In the genomic region with DNA sequence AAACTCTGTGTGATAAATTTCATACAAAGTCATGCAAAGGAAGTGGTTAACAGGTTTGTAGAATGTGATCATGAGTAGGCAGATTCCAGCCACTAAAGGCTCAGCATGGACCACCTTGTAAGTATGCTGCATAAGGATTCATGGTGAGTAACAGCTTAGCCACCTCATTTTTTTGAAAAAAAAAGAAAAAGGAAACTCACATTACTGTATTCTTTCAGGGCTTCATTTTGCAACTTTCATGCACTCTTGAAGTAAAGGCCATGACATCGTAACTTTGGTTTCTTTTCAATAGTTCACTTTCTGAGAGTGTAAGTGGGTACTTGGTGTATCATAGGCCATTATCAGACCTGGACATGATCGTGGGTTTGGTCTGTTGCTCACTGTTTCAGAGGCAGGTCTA, we compare ENCODE assay signal across 13 cellular contexts.
DNase-seq lines count a peak whose midpoint lies in the region; ATAC-seq, FAIRE-seq and TF ChIP-seq lines count a peak whose summit lies in the region.
"Had no signal": no experiment of that assay in that cellular context is flagged by ENCODE, and none has a peak within 500 bp of the region (broad histone marks: within the 10 kb centered on the region; RNA-seq: fewer than 3 reads in every experiment).

No MANE protein-coding gene starts in this region.

- H3K4me1 Mint-ChIP-seq in activated CD4-positive, alpha-beta T cell treated with anti-CD3 and anti-CD28 coated beads for 36 hours, result peaks cover 12% of the 10 kb centered on the region
- H3K4me1 Mint-ChIP-seq: activated naive CD4-positive, alpha-beta T cell treated with anti-CD3 and anti-CD28 coated beads, Interleukin-2, amount 10 ng/mL, durations not matched to agents 7 days and 5 days had no signal

- H3K4me3 ChIP-seq in cardiac fibroblast (replicated peaks in 1 of 2; ENCODE audit: low read depth in 2 of 2, low read length in 2 of 2), result no peak overlapping the region

- POLR2A ChIA-PET in activated CD4-positive, alpha-beta T cell treated with anti-CD3 and anti-CD28 coated beads for 36 hours (lab: Charles Lee), result no interaction called here

- intact Hi-C loops in activated CD4-positive, alpha-beta T cell treated with anti-CD3 and anti-CD28 coated beads for 36 hours (cut with DNase I, micrococcal nuclease), result no loop called here

- TF ChIP-seq CTCF in cardiac fibroblast (IDR thresholded peaks at IDR 0.05; ENCODE audit: low read depth, low read length), result no peak

- ATAC-seq in activated CD4-positive, alpha-beta T cell treated with anti-CD3 and anti-CD28 coated beads for 36 hours, result peak; percentile 77
- ATAC-seq in GM19395 (IDR thresholded peaks at IDR 0.05; ENCODE audit: unreplicated experiment), result no peak

- H3K9me3 Mint-ChIP-seq in activated CD4-positive, alpha-beta T cell treated with anti-CD3 and anti-CD28 coated beads for 36 hours (ENCODE audit: low read depth), result no peaks in the 10 kb centered on the region
- H3K9me3 Mint-ChIP-seq: activated naive CD4-positive, alpha-beta T cell treated with anti-CD3 and anti-CD28 coated beads, Interleukin-2, amount 10 ng/mL, durations not matched to agents 7 days and 5 days had no signal

- H3K36me3 Mint-ChIP-seq in activated CD4-positive, alpha-beta T cell treated with anti-CD3 and anti-CD28 coated beads for 36 hours (ENCODE audit: low read depth), result no peaks in the 10 kb centered on the region
- H3K36me3 Mint-ChIP-seq: activated naive CD4-positive, alpha-beta T cell treated with anti-CD3 and anti-CD28 coated beads, Interleukin-2, amount 10 ng/mL, durations not matched to agents 7 days and 5 days had no signal

- no peak overlapping the region for H3K4me3 Mint-ChIP-seq in activated CD4-positive, alpha-beta T cell treated with anti-CD3 and anti-CD28 coated beads for 36 hours
- H3K4me3 Mint-ChIP-seq: activated naive CD4-positive, alpha-beta T cell treated with anti-CD3 and anti-CD28 coated beads, Interleukin-2, amount 10 ng/mL, durations not matched to agents 7 days and 5 days had no signal

- CTCF ChIA-PET in activated CD4-positive, alpha-beta T cell treated with anti-CD3 and anti-CD28 coated beads for 36 hours (lab: Charles Lee), result no interaction called here

- no peak for DNase-seq in activated CD4-positive, alpha-beta T cell treated with anti-CD3 and anti-CD28 coated beads for 36 hours
- DNase-seq in activated CD4-positive, alpha-beta T cell treated with anti-CD3 and anti-CD28 coated beads, Interleukin-2, amount 50 U/mL, for 48 hours, result no peak
- DNase-seq in LHCN-M2 (ENCODE audit: low read depth), result peak; percentile 66
- peak; percentile 32 to 89 for DNase-seq in cardiac fibroblast (ENCODE audit: low read depth in 2 of 2)
- DNase-seq in renal cortical epithelial cell (ENCODE audit: low read depth), result peak; percentile 28
- DNase-seq in HTR-8/SVneo (ENCODE audit: insufficient read length, low spot score), result no peak
- no peak for DNase-seq in effector CD8-positive, alpha-beta T cell (lab: John Stamatoyannopoulos, UW)
- DNase-seq: ACHN; activated CD8-positive, alpha-beta memory T cell treated with anti-CD3 and anti-CD28 coated beads for 24 hours; activated naive CD4-positive, alpha-beta T cell treated with anti-CD3 and anti-CD28 coated beads, Interleukin-2, amount 10 ng/mL, durations not matched to agents 7 days and 5 days; mesendoderm had no signal

- no peak overlapping the region for H3K27ac Mint-ChIP-seq in activated CD4-positive, alpha-beta T cell treated with anti-CD3 and anti-CD28 coated beads for 36 hours
- H3K27ac Mint-ChIP-seq: activated naive CD4-positive, alpha-beta T cell treated with anti-CD3 and anti-CD28 coated beads, Interleukin-2, amount 10 ng/mL, durations not matched to agents 7 days and 5 days had no signal

- peaks cover 14% of the 10 kb centered on the region for H3K27me3 Mint-ChIP-seq in activated CD4-positive, alpha-beta T cell treated with anti-CD3 and anti-CD28 coated beads for 36 hours
- H3K27me3 Mint-ChIP-seq: activated naive CD4-positive, alpha-beta T cell treated with anti-CD3 and anti-CD28 coated beads, Interleukin-2, amount 10 ng/mL, durations not matched to agents 7 days and 5 days had no signal

- FAIRE-seq in HTR-8/SVneo (lab: Jason Lieb, UNC), result no peak
- FAIRE-seq: colon had no signal

Comparison
In these comparisons a context has a peak if more than half of its experiments do, and no peak if none do; other contexts are left out.
1. DNase-seq: peak in LHCN-M2 (single experiment), cardiac fibroblast (2 of 2) and renal cortical epithelial cell (single experiment); none in activated CD4-positive, alpha-beta T cell treated with anti-CD3 and anti-CD28 coated beads for 36 hours (single experiment), activated CD4-positive, alpha-beta T cell treated with anti-CD3 and anti-CD28 coated beads, Interleukin-2, amount 50 U/mL, for 48 hours (0 of 2), HTR-8/SVneo (single experiment) and effector CD8-positive, alpha-beta T cell (single experiment).